ENCODE assay signal across 1 cellular context in the genomic region with DNA sequence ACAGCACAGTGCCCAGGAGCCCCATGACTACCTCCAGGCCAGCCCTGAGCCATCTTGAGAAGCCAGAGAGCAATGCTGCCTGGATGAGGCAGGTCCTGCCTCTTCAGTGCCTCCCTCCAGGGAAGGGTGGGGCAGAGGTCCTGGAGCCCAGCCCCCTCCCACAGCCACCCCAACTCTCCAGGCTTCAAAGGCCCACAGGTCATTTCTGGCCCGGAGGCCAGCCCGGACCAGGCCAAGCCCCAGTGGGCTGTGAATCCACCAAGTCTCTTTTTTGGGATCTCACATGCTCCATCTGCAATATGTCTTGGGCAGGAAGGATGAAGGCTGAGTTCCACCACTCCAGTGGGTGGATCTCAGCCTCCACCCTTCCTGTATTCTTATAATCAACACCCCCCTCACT.
TF ChIP-seq lines count a peak whose summit lies in the region.

No MANE protein-coding gene starts in this region.

TF ChIP-seq in GM23338, 12 proteins besides CTCF, POLR2A, EP300 and RAD21 (continued from another document):
- TF ChIP-seq, protein P1, sequence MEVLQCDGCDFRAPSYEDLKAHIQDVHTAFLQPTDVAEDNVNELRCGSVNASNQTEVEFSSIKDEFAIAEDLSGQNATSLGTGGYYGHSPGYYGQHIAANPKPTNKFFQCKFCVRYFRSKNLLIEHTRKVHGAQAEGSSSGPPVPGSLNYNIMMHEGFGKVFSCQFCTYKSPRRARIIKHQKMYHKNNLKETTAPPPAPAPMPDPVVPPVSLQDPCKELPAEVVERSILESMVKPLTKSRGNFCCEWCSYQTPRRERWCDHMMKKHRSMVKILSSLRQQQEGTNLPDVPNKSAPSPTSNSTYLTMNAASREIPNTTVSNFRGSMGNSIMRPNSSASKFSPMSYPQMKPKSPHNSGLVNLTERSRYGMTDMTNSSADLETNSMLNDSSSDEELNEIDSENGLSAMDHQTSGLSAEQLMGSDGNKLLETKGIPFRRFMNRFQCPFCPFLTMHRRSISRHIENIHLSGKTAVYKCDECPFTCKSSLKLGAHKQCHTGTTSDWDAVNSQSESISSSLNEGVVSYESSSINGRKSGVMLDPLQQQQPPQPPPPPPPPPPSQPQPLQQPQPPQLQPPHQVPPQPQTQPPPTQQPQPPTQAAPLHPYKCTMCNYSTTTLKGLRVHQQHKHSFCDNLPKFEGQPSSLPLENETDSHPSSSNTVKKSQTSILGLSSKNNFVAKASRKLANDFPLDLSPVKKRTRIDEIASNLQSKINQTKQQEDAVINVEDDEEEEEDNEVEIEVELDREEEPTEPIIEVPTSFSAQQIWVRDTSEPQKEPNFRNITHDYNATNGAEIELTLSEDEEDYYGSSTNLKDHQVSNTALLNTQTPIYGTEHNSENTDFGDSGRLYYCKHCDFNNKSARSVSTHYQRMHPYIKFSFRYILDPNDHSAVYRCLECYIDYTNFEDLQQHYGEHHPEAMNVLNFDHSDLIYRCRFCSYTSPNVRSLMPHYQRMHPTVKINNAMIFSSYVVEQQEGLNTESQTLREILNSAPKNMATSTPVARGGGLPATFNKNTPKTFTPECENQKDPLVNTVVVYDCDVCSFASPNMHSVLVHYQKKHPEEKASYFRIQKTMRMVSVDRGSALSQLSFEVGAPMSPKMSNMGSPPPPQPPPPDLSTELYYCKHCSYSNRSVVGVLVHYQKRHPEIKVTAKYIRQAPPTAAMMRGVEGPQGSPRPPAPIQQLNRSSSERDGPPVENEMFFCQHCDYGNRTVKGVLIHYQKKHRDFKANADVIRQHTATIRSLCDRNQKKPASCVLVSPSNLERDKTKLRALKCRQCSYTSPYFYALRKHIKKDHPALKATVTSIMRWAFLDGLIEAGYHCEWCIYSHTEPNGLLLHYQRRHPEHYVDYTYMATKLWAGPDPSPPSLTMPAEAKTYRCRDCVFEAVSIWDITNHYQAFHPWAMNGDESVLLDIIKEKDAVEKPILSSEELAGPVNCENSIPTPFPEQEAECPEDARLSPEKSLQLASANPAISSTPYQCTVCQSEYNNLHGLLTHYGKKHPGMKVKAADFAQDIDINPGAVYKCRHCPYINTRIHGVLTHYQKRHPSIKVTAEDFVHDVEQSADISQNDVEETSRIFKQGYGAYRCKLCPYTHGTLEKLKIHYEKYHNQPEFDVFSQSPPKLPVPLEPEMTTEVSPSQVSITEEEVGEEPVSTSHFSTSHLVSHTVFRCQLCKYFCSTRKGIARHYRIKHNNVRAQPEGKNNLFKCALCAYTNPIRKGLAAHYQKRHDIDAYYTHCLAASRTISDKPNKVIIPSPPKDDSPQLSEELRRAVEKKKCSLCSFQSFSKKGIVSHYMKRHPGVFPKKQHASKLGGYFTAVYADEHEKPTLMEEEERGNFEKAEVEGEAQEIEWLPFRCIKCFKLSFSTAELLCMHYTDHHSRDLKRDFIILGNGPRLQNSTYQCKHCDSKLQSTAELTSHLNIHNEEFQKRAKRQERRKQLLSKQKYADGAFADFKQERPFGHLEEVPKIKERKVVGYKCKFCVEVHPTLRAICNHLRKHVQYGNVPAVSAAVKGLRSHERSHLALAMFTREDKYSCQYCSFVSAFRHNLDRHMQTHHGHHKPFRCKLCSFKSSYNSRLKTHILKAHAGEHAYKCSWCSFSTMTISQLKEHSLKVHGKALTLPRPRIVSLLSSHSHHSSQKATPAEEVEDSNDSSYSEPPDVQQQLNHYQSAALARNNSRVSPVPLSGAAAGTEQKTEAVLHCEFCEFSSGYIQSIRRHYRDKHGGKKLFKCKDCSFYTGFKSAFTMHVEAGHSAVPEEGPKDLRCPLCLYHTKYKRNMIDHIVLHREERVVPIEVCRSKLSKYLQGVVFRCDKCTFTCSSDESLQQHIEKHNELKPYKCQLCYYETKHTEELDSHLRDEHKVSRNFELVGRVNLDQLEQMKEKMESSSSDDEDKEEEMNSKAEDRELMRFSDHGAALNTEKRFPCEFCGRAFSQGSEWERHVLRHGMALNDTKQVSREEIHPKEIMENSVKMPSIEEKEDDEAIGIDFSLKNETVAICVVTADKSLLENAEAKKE (CRISPR knock-in tag; IDR thresholded peaks at IDR 0.05): no peak
- TF ChIP-seq ZNF331 (CRISPR knock-in tag; IDR thresholded peaks at IDR 0.05; ENCODE audit: low read depth) (no peak), NANOG (IDR thresholded peaks at IDR 0.05; ENCODE audit: borderline replicate concordance) (no peak), CREB1 (CRISPR knock-in tag; IDR thresholded peaks at IDR 0.05; ENCODE audit: low read depth) (no peak), ZNF114 (CRISPR knock-in tag; IDR thresholded peaks at IDR 0.05) (no peak)
- TF ChIP-seq, protein P2, sequence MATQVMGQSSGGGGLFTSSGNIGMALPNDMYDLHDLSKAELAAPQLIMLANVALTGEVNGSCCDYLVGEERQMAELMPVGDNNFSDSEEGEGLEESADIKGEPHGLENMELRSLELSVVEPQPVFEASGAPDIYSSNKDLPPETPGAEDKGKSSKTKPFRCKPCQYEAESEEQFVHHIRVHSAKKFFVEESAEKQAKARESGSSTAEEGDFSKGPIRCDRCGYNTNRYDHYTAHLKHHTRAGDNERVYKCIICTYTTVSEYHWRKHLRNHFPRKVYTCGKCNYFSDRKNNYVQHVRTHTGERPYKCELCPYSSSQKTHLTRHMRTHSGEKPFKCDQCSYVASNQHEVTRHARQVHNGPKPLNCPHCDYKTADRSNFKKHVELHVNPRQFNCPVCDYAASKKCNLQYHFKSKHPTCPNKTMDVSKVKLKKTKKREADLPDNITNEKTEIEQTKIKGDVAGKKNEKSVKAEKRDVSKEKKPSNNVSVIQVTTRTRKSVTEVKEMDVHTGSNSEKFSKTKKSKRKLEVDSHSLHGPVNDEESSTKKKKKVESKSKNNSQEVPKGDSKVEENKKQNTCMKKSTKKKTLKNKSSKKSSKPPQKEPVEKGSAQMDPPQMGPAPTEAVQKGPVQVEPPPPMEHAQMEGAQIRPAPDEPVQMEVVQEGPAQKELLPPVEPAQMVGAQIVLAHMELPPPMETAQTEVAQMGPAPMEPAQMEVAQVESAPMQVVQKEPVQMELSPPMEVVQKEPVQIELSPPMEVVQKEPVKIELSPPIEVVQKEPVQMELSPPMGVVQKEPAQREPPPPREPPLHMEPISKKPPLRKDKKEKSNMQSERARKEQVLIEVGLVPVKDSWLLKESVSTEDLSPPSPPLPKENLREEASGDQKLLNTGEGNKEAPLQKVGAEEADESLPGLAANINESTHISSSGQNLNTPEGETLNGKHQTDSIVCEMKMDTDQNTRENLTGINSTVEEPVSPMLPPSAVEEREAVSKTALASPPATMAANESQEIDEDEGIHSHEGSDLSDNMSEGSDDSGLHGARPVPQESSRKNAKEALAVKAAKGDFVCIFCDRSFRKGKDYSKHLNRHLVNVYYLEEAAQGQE (IDR thresholded peaks at IDR 0.05; ENCODE audit: unreplicated experiment): no peak
